In the genomic region with DNA sequence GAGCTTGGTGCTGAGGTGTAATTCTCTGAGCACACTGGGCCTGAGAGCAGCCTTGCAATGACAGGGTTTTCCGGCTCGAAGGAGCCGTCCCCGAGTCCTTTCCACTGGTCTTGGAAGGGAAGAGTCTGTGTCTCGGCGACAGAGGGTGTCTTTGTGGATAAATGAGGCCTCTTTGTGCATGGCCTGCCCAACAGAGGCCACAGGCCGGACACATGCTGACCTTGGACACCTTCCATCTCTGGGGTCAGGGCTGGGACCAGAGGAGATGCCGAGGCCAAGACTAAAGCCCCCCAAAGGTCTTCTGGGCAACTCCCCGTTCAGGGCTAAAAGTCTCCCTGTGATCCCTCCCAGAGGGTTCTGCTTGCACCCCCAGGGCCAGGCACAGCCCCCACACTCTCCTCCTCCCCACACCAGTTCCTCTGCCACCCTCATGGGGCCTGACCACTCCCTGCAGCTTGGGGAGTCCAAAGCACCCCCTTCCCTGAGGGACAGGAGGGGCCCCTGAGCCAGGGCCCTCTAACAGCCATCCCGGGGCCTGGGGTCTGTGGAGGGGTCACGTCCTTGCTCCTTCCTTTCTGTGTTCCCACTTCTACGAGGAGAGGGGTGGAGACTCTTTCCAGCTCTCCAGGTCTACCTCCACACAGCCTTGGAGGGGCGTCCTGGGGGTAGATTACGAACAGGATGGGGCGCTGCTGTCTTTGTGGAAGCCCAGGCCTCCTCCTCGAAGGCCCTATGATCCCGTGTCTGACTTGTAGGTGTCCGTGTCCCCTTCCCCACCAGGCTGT, we compare ENCODE assay signal across 14 cellular contexts.
"Had no signal": no experiment of that assay in that cellular context is flagged by ENCODE, and none has a peak within 500 bp of the region (broad histone marks: within the 10 kb centered on the region; RNA-seq: fewer than 3 reads in every experiment).

No MANE protein-coding gene starts in this region.

- H3K27ac ChIP-seq: esophagus squamous epithelium, parathyroid adenoma, testis had no signal

- H3K4me3 ChIP-seq: esophagus squamous epithelium, lung, smooth muscle cell, testis had no signal

- H3K4me2 ChIP-seq: SK-N-SH, smooth muscle cell had no signal

- H3K27me3 ChIP-seq: testis had no signal

- H3K36me3 ChIP-seq: esophagus squamous epithelium had no signal

- H3K9me3 ChIP-seq: esophagus squamous epithelium, SK-N-SH, testis had no signal

- ATAC-seq: activated naive CD4-positive, alpha-beta T cell treated with anti-CD3 and anti-CD28 coated beads, Interleukin-2, amount 50 U/mL, for 72 hours; stimulated activated naive CD8-positive, alpha-beta T cell treated with anti-CD3 and anti-CD28 coated beads, Interleukin-15, amount 100 ng/mL, for 72 hours had no signal

- H3K9ac ChIP-seq: parathyroid adenoma, SK-N-SH had no signal

- DNase-seq: activated gamma-delta T cell; activated T-cell treated with anti-CD3 and anti-CD28 coated beads, Interleukin-2, amount 50 U/mL, for 48 hours; cortex of kidney; effector CD8-positive, alpha-beta T cell; esophagus squamous epithelium; kidney glomerular epithelial cell; naive B cell; SK-N-SH; testis had no signal

- H3K4me1 ChIP-seq: parathyroid adenoma had no signal
